ENCODE assay signal across 16 cellular contexts in genomic region chr22:27684856-27685255, GRCh38.
"Had no signal": no experiment of that assay in that cellular context is flagged by ENCODE, and none has a peak within 500 bp of the region (broad histone marks: within the 10 kb centered on the region; RNA-seq: fewer than 3 reads in every experiment).

No MANE protein-coding gene starts in this region.

- H3K4me3 ChIP-seq: right lobe of liver, testis, uterus had no signal

- DNase-seq: activated CD4-positive, alpha-beta T cell treated with anti-CD3 and anti-CD28 coated beads for 4 hours; activated CD8-positive, alpha-beta T cell treated with anti-CD3 and anti-CD28 coated beads, Interleukin-2, amount 10 ng/mL, durations not matched to agents 7 days and 5 days; activated naive CD4-positive, alpha-beta T cell treated with Interleukin-2 at 50 U/mL for 16 hours; caudate nucleus; effector memory CD8-positive, alpha-beta T cell; glutamatergic neuron; right lobe of liver; stimulated activated CD4-positive, alpha-beta T cell treated with anti-CD3 and anti-CD28 coated beads, Interleukin-2, amount 100 ng/mL, for 48 hours; stimulated activated naive CD4-positive, alpha-beta T cell treated with Interleukin-2 at 50 U/mL for 16 hours; testis; uterus had no signal

- H3K27ac Mint-ChIP-seq: activated CD8-positive, alpha-beta T cell treated with anti-CD3 and anti-CD28 coated beads, Interleukin-2, amount 10 ng/mL, durations not matched to agents 7 days and 5 days; activated T-helper 1 cell treated with anti-CD3 and anti-CD28 coated beads, Interleukin-12 subunit alpha, Interleukin-12 subunit beta, Interleukin-2, Interleukin-4 antibody, amounts not matched to agents 30 ng/mL and 10 ng/mL and 1 ng/mL, durations not matched to agents 14 hours and 24 hours and 36 hours; effector memory CD8-positive, alpha-beta T cell; T-helper 1 cell treated with Interleukin-12 subunit alpha and Interleukin-12 subunit beta and Interleukin-4 antibody, amounts not matched to agents 30 μg/mL and 1 μg/mL, for 36 hours had no signal

- H3K4me3 Mint-ChIP-seq: activated CD8-positive, alpha-beta T cell treated with anti-CD3 and anti-CD28 coated beads, Interleukin-2, amount 10 ng/mL, durations not matched to agents 7 days and 5 days; activated T-helper 1 cell treated with anti-CD3 and anti-CD28 coated beads, Interleukin-12 subunit alpha, Interleukin-12 subunit beta, Interleukin-2, Interleukin-4 antibody, amounts not matched to agents 30 ng/mL and 10 ng/mL and 1 ng/mL, durations not matched to agents 14 hours and 24 hours and 36 hours; effector memory CD8-positive, alpha-beta T cell; T-helper 1 cell treated with Interleukin-12 subunit alpha and Interleukin-12 subunit beta and Interleukin-4 antibody, amounts not matched to agents 30 μg/mL and 1 μg/mL, for 36 hours had no signal

- H3K27me3 ChIP-seq: neutrophil, right lobe of liver, testis, uterus had no signal

- H3K36me3 ChIP-seq: neutrophil, right lobe of liver, uterus had no signal

- H3K27ac ChIP-seq: epithelial cell of prostate, neutrophil, right lobe of liver, testis, uterus had no signal

- H3K4me1 ChIP-seq: right lobe of liver, uterus had no signal

- H3K9me3 ChIP-seq: neutrophil, right lobe of liver, testis, uterus had no signal

- H3K9me3 Mint-ChIP-seq: activated T-helper 1 cell treated with anti-CD3 and anti-CD28 coated beads, Interleukin-12 subunit alpha, Interleukin-12 subunit beta, Interleukin-2, Interleukin-4 antibody, amounts not matched to agents 30 ng/mL and 10 ng/mL and 1 ng/mL, durations not matched to agents 14 hours and 24 hours and 36 hours had no signal

- ATAC-seq: activated CD8-positive, alpha-beta T cell treated with anti-CD3 and anti-CD28 coated beads, Interleukin-2, amount 10 ng/mL, durations not matched to agents 7 days and 5 days; effector memory CD8-positive, alpha-beta T cell; left lobe of liver; right lobe of liver had no signal
